In genomic region chr10:58240531-58240930, GRCh38 we compare ENCODE assay signal across 24 cellular contexts. TPM values are rescaled to one million over a fixed set of nuclear protein-coding genes. Genes with fewer than 3 reads are reported as not detected.
A peak's percentile ranks its signal among the peaks of the same experiment; 100 is the strongest.
DNase-seq lines count a peak whose midpoint lies in the region; ATAC-seq and TF ChIP-seq lines count a peak whose summit lies in the region.
"Had no signal": no experiment of that assay in that cellular context is flagged by ENCODE, and none has a peak within 500 bp of the region (broad histone marks: within the 10 kb centered on the region; RNA-seq: fewer than 3 reads in every experiment).

No MANE protein-coding gene starts in this region.

- peaks cover 4% of the 10 kb centered on the region; the same call in 1 of the 2 replicates for H4K20me1 ChIP-seq in PC-3 (ENCODE audit: low read length)

- BruUV-seq in PC-3 (replicated peaks; lab: Mats Ljungman, UMichigan), result no TSS peak

- TF ChIP-seq CTCF in PC-3 (conservative IDR thresholded peaks at IDR 0.05; ENCODE audit: low read depth, low read length) (no peak), epithelial cell of esophagus (IDR thresholded peaks at IDR 0.05; ENCODE audit: insufficient read depth, low read depth, low read length, missing control alignments) (no peak), type B pancreatic cell (conservative IDR thresholded peaks at IDR 0.05) (no peak), esophagus squamous epithelium (IDR thresholded peaks at IDR 0.05) (no peak), GM13977 (IDR thresholded peaks at IDR 0.05; ENCODE audit: extremely low read depth, insufficient read depth, missing control alignments) (no peak)

- no peaks in the 10 kb centered on the region for H3K9me2 ChIP-seq in PC-3 (replicated peaks; ENCODE audit: low read length)

- no peak for ATAC-seq in stimulated activated naive CD8-positive, alpha-beta T cell treated with anti-CD3 and anti-CD28 coated beads, Interleukin-15, amount 100 ng/mL, for 72 hours
- ATAC-seq in PC-3, result no peak
- no peak for ATAC-seq in HG03159 (IDR thresholded peaks at IDR 0.05; ENCODE audit: unreplicated experiment)
- ATAC-seq: body of pancreas, gastroesophageal sphincter, HepG2, left lobe of liver had no signal

- H3F3A ChIP-seq in PC-3 (ENCODE audit: low read length, unreplicated experiment), result no peaks in the 10 kb centered on the region

- H3K9me3 Mint-ChIP-seq in stimulated activated naive CD8-positive, alpha-beta T cell treated with anti-CD3 and anti-CD28 coated beads, Interleukin-15, Interleukin-2, amounts not matched to agents 100 ng/mL and 50 ng/mL, for 24 hours, result no peaks in the 10 kb centered on the region
- peaks cover 0 to under 1% of the 10 kb centered on the region in 2 donors for H3K9me3 Mint-ChIP-seq in stimulated activated naive CD8-positive, alpha-beta T cell treated with anti-CD3 and anti-CD28 coated beads, Interleukin-15, amount 100 ng/mL, for 72 hours
- no peaks in the 10 kb centered on the region for H3K9me3 Mint-ChIP-seq in type B pancreatic cell

- H3K4me1 ChIP-seq in PC-3 (ENCODE audit: insufficient read depth, low read length) (peaks cover 39% of the 10 kb centered on the region), esophagus squamous epithelium (peaks cover 0 to 41% (median 7%) of the 10 kb centered on the region in 3 donors)
- H3K4me1 ChIP-seq: neural progenitor cell, testis had no signal

- H3K4me1 Mint-ChIP-seq in stimulated activated naive CD8-positive, alpha-beta T cell treated with anti-CD3 and anti-CD28 coated beads, Interleukin-15, Interleukin-2, amounts not matched to agents 100 ng/mL and 50 ng/mL, for 24 hours (ENCODE audit: low read depth), result peaks cover 52% of the 10 kb centered on the region
- peaks cover 52% of the 10 kb centered on the region for H3K4me1 Mint-ChIP-seq in stimulated activated naive CD8-positive, alpha-beta T cell treated with anti-CD3 and anti-CD28 coated beads, Interleukin-15, amount 100 ng/mL, for 72 hours
- peaks cover 9% of the 10 kb centered on the region for H3K4me1 Mint-ChIP-seq in type B pancreatic cell (ENCODE audit: unreplicated experiment)
- H3K4me1 Mint-ChIP-seq: neural progenitor cell had no signal

- H3K27me3 ChIP-seq in PC-3 (ENCODE audit: low read length) (no peaks in the 10 kb centered on the region), esophagus squamous epithelium (no peaks in the 10 kb centered on the region)
- H3K27me3 ChIP-seq: body of pancreas, gastroesophageal sphincter, MG63, neural progenitor cell, testis had no signal

- H3K79me2 ChIP-seq in PC-3 (ENCODE audit: low read length), result peaks cover 24% of the 10 kb centered on the region

- CTCF ChIA-PET in PC-3 (lab: Charles Lee), result interaction anchor here (0.6 kb wide), 1 partner anchor 50 kb away, joined by 3 read pairs; no protein-coding TSS in a partner anchor

- no peak overlapping the region; the same call in 1 of the 2 replicates for H3K9ac ChIP-seq in PC-3 (ENCODE audit: low read length)
- H3K9ac ChIP-seq: neural progenitor cell had no signal

- no peaks in the 10 kb centered on the region for H3K27me3 Mint-ChIP-seq in stimulated activated naive CD8-positive, alpha-beta T cell treated with anti-CD3 and anti-CD28 coated beads, Interleukin-15, Interleukin-2, amounts not matched to agents 100 ng/mL and 50 ng/mL, for 24 hours
- H3K27me3 Mint-ChIP-seq in stimulated activated naive CD8-positive, alpha-beta T cell treated with anti-CD3 and anti-CD28 coated beads, Interleukin-15, amount 100 ng/mL, for 72 hours, result no peaks in the 10 kb centered on the region
- H3K27me3 Mint-ChIP-seq in type B pancreatic cell, result no peaks in the 10 kb centered on the region
- H3K27me3 Mint-ChIP-seq: activated CD4-positive, alpha-beta memory T cell treated with anti-CD3 and anti-CD28 coated beads, Interleukin-2, amount 10 ng/mL, durations not matched to agents 7 days and 5 days; CD4-positive, alpha-beta memory T cell had no signal

- H3K36me3 Mint-ChIP-seq in stimulated activated naive CD8-positive, alpha-beta T cell treated with anti-CD3 and anti-CD28 coated beads, Interleukin-15, Interleukin-2, amounts not matched to agents 100 ng/mL and 50 ng/mL, for 24 hours (ENCODE audit: low read depth), result peaks cover 38% of the 10 kb centered on the region
- peaks cover 19% of the 10 kb centered on the region for H3K36me3 Mint-ChIP-seq in type B pancreatic cell

- no peak overlapping the region for H2AFZ ChIP-seq in PC-3 (ENCODE audit: low read length)
- H2AFZ ChIP-seq: neural progenitor cell had no signal

- H3K4me3 ChIP-seq in PC-3 (ENCODE audit: low read length) (no peak overlapping the region), epithelial cell of esophagus (ENCODE audit: low read length) (no peak overlapping the region), esophagus squamous epithelium (no peak overlapping the region)
- H3K4me3 ChIP-seq: body of pancreas, coronary artery, gastroesophageal sphincter, MG63, neural progenitor cell, testis had no signal

- DNase-seq in stimulated activated naive CD8-positive, alpha-beta T cell treated with anti-CD3 and anti-CD28 coated beads, Interleukin-15, amount 100 ng/mL, for 72 hours, result no peak
- no peak for DNase-seq in PC-3
- DNase-seq in epithelial cell of esophagus (ENCODE audit: low read depth), result peak; percentile 33
- no peak for DNase-seq in type B pancreatic cell (ENCODE audit: extremely low spot score, unreplicated experiment)
- DNase-seq in esophagus squamous epithelium (lab: John Stamatoyannopoulos, UW), result no peak
- DNase-seq in GM13977 (ENCODE audit: low spot score), result no peak
- DNase-seq: activated CD4-positive, alpha-beta memory T cell treated with anti-CD3 and anti-CD28 coated beads, Interleukin-2, amount 10 ng/mL, durations not matched to agents 7 days and 5 days; activated naive CD4-positive, alpha-beta T cell treated with anti-CD3 and anti-CD28 coated beads, Interleukin-2, amount 50 U/mL, for 16 hours; body of pancreas; CD4-positive, alpha-beta memory T cell; DND-41; MG63; NCI-H69; SHP77; T-helper 1 cell; testis; WERI-Rb-1 had no signal

- no peak for TF ChIP-seq POLR2A in esophagus squamous epithelium (IDR thresholded peaks at IDR 0.05)

- peak overlapping the region; percentile 28; the same call in 1 of the 2 replicates for H3K27ac ChIP-seq in PC-3 (ENCODE audit: low read length)
- no peak overlapping the region for H3K27ac ChIP-seq in esophagus squamous epithelium
- H3K27ac ChIP-seq: body of pancreas, coronary artery, gastroesophageal sphincter, neural progenitor cell, testis, WERI-Rb-1 had no signal

- POLR2A ChIA-PET in PC-3 (lab: Charles Lee; ENCODE audit: unreplicated experiment), result no interaction called here

- in situ Hi-C loops in GM13977 (cut with MboI; ENCODE audit: low pct_unique_long_range_greater_than_20kb, low sequenced_read_pairs, unreplicated experiment), result no loop called here

- no peak overlapping the region; the same call in 1 of the 2 replicates for H3K4me2 ChIP-seq in PC-3 (ENCODE audit: low read length)
- H3K4me2 ChIP-seq: neural progenitor cell had no signal

- H3K36me3 ChIP-seq in PC-3 (ENCODE audit: low read depth, low read length) (no peaks in the 10 kb centered on the region), esophagus squamous epithelium (peaks cover 0 to 19% (median 0%) of the 10 kb centered on the region in 3 donors)
- H3K36me3 ChIP-seq: neural progenitor cell had no signal

- intact Hi-C loops in PC-3 (cut with micrococcal nuclease) (no loop called here), esophagus squamous epithelium (cut with DNase I) (no loop called here)

- H3K9me3 ChIP-seq in PC-3 (ENCODE audit: low read length), result no peaks in the 10 kb centered on the region
- no peaks in the 10 kb centered on the region for H3K9me3 ChIP-seq in esophagus squamous epithelium
- H3K9me3 ChIP-seq: body of pancreas, MG63, testis had no signal

- H3K27ac Mint-ChIP-seq in stimulated activated naive CD8-positive, alpha-beta T cell treated with anti-CD3 and anti-CD28 coated beads, Interleukin-15, Interleukin-2, amounts not matched to agents 100 ng/mL and 50 ng/mL, for 24 hours, result peak overlapping the region; percentile 41
- peak overlapping the region in 1 of 2 donors; percentile 39 for H3K27ac Mint-ChIP-seq in stimulated activated naive CD8-positive, alpha-beta T cell treated with anti-CD3 and anti-CD28 coated beads, Interleukin-15, amount 100 ng/mL, for 72 hours
- peak overlapping the region; percentile 3 for H3K27ac Mint-ChIP-seq in type B pancreatic cell
- H3K27ac Mint-ChIP-seq: activated CD4-positive, alpha-beta memory T cell treated with anti-CD3 and anti-CD28 coated beads, Interleukin-2, amount 10 ng/mL, durations not matched to agents 7 days and 5 days; neural progenitor cell had no signal

- 58 to 68% methylated on average over 4 of the region's 4 CpGs for WGBS in esophagus squamous epithelium, 2 donors

- H3K4me3 Mint-ChIP-seq in stimulated activated naive CD8-positive, alpha-beta T cell treated with anti-CD3 and anti-CD28 coated beads, Interleukin-15, Interleukin-2, amounts not matched to agents 100 ng/mL and 50 ng/mL, for 24 hours, result no peak overlapping the region
- no peak overlapping the region for H3K4me3 Mint-ChIP-seq in stimulated activated naive CD8-positive, alpha-beta T cell treated with anti-CD3 and anti-CD28 coated beads, Interleukin-15, amount 100 ng/mL, for 72 hours
- H3K4me3 Mint-ChIP-seq in type B pancreatic cell, result no peak overlapping the region
- H3K4me3 Mint-ChIP-seq: activated CD4-positive, alpha-beta memory T cell treated with anti-CD3 and anti-CD28 coated beads, Interleukin-2, amount 10 ng/mL, durations not matched to agents 7 days and 5 days; neural progenitor cell had no signal

RNA-seq across cellular contexts. Expression of gene IPMK, which starts 27.2 kb away (rescaled TPM):
- total RNA-seq in PC-3 (2014; rRNA removed) (7.1 and 8.4 TPM in 2 replicates), type B pancreatic cell (ENCODE audit: low replicate concordance) (6.8 and 7.4 TPM in 2 replicates), esophagus squamous epithelium (10 to 100 TPM in 1 of 4 donors, 1 to 10 TPM in 3; 5.8 to 12.6 (median 8.8) TPM)

RNA-seq across cellular contexts. Expression of gene CISD1, which starts 28.4 kb away (rescaled TPM):
- total RNA-seq in PC-3 (2014; rRNA removed) (57.1 and 68.8 TPM in 2 replicates), type B pancreatic cell (ENCODE audit: low replicate concordance) (41.4 and 55.8 TPM in 2 replicates), esophagus squamous epithelium (10 to 100 TPM; 11.0 to 25.1 (median 17.6) TPM)
